In genomic region chr4:106371166-106371565, GRCh38 we compare ENCODE assay signal across 1 cellular context.
TF ChIP-seq lines count a peak whose summit lies in the region.

No MANE protein-coding gene starts in this region.

TF ChIP-seq in K562, 482 proteins besides CTCF, POLR2A, EP300 and RAD21:
- TF ChIP-seq DDX20 (tag; IDR thresholded peaks at IDR 0.05; ENCODE audit: low read depth): no peak
- TF ChIP-seq ZNF778 (CRISPR knock-in tag; IDR thresholded peaks at IDR 0.05): no peak
- no peak for TF ChIP-seq ZNF41 (CRISPR knock-in tag; conservative IDR thresholded peaks at IDR 0.05)
- no peak for TF ChIP-seq GTF2A2 (tag; IDR thresholded peaks at IDR 0.05)
- no peak for TF ChIP-seq ZNF695 (CRISPR knock-in tag; IDR thresholded peaks at IDR 0.05)
- no peak for TF ChIP-seq CUX1 (CRISPR knock-in tag; IDR thresholded peaks at IDR 0.05)
- no peak for TF ChIP-seq SREBF2 (CRISPR knock-in tag; IDR thresholded peaks at IDR 0.05)
- TF ChIP-seq ZNF76 (CRISPR knock-in tag; IDR thresholded peaks at IDR 0.05; ENCODE audit: borderline replicate concordance): no peak
- no peak for TF ChIP-seq NFIX (CRISPR knock-in tag; IDR thresholded peaks at IDR 0.05; ENCODE audit: low read depth)
- no peak for TF ChIP-seq ZBTB34 (CRISPR knock-in tag; IDR thresholded peaks at IDR 0.05)
